ENCODE assay signal across 10 cellular contexts in the genomic region with DNA sequence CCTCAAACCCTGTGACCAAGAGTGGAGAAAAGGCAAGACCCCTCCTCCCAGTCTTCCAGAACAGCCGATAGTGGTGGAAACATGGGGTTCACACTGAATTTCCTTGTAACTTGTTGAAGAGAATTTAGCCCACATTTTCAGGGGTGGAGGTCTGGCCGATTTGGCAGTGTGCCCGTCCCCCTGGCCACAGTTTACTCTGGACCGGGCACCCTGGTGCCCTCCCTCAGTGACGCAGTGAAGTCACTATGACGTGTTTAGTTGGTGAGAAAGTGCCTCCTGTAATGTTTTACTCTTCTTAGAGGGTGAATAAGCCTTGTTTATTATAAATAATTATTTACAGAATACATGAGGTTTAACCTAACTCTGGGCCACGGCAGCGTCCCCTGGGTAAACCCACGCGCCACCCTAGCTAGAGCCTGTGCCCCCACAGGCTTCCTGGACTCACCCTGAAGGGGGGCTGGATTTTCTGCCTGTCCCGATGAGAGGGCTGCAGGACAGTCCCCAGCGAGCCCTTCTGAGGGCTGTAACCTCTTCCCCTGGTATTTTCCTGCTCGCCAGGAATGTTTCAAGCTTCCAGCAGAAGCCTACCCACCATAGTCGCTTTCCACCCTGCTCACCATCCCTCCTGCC.
A peak's percentile ranks its signal among the peaks of the same experiment; 100 is the strongest.
DNase-seq lines count a peak whose midpoint lies in the region; ATAC-seq and TF ChIP-seq lines count a peak whose summit lies in the region.
"Had no signal": no experiment of that assay in that cellular context is flagged by ENCODE, and none has a peak within 500 bp of the region (broad histone marks: within the 10 kb centered on the region; RNA-seq: fewer than 3 reads in every experiment).

No MANE protein-coding gene starts in this region.

- peak in 2 of 5 donors; percentile 31 to 62 for DNase-seq in CD4-positive, alpha-beta memory T cell
- no peak for DNase-seq in central memory CD8-positive, alpha-beta T cell (ENCODE audit: low spot score in 2 of 2)
- DNase-seq in neuronal stem cell (ENCODE audit: low spot score) = no peak
- no peak for DNase-seq in MM.1S
- no peak for DNase-seq in KBM-7
- DNase-seq in NCI-H2171 treated with DMSO at 0.1 percent for 48 hours (lab: John Stamatoyannopoulos, UW) = no peak
- DNase-seq: kidney glomerular epithelial cell, retina had no signal

- no peak overlapping the region for H2BK120ac ChIP-seq in neuronal stem cell (ENCODE audit: low read depth, low read length)

- H3K27me3 Mint-ChIP-seq in CD4-positive, alpha-beta memory T cell = no peaks in the 10 kb centered on the region
- H3K27me3 Mint-ChIP-seq in IgD-negative memory B cell = peaks cover 1% of the 10 kb centered on the region
- H3K27me3 Mint-ChIP-seq in central memory CD8-positive, alpha-beta T cell = no peaks in the 10 kb centered on the region

- H3K4me1 Mint-ChIP-seq in CD4-positive, alpha-beta memory T cell = peaks cover 34 to 92% (median 58%) of the 10 kb centered on the region in 4 donors
- peaks cover 50 to 56% (median 55%) of the 10 kb centered on the region in 3 donors for H3K4me1 Mint-ChIP-seq in IgD-negative memory B cell
- peaks cover 87% of the 10 kb centered on the region for H3K4me1 Mint-ChIP-seq in central memory CD8-positive, alpha-beta T cell

- WGBS in neuronal stem cell (ENCODE audit: extremely low coverage in 2 of 2, insufficient read length in 2 of 2, insufficient replicate concordance in 1 of 2), 2 donors = no CpG with 5 or more reads among the region's 14 CpGs

- H3K4me3 Mint-ChIP-seq in CD4-positive, alpha-beta memory T cell = peak overlapping the region; percentile 90 to 100 (median 96)
- H3K4me3 Mint-ChIP-seq in IgD-negative memory B cell = peak overlapping the region; percentile 88 to 98 (median 95)
- H3K4me3 Mint-ChIP-seq in central memory CD8-positive, alpha-beta T cell = peak overlapping the region; percentile 93

- H3K36me3 Mint-ChIP-seq in CD4-positive, alpha-beta memory T cell = peaks cover 21 to 55% of the 10 kb centered on the region in 2 donors
- H3K36me3 Mint-ChIP-seq in IgD-negative memory B cell = no peaks in the 10 kb centered on the region
- peaks cover 40% of the 10 kb centered on the region for H3K36me3 Mint-ChIP-seq in central memory CD8-positive, alpha-beta T cell (ENCODE audit: insufficient read depth)

- H3K4me1 ChIP-seq in CD4-positive, alpha-beta memory T cell (ENCODE audit: insufficient read depth, low read length) = peaks cover 78% of the 10 kb centered on the region
- peaks cover 29 to 40% of the 10 kb centered on the region in 2 donors for H3K4me1 ChIP-seq in neuronal stem cell (ENCODE audit: control insufficient read depth in 2 of 2, insufficient read depth in 1 of 2, low read depth in 1 of 2, low read length in 2 of 2)
- no peaks in the 10 kb centered on the region for H3K4me1 ChIP-seq in MM.1S (ENCODE audit: low read length)

- H3K27me3 ChIP-seq in CD4-positive, alpha-beta memory T cell (ENCODE audit: insufficient read depth, low read length) = no peaks in the 10 kb centered on the region
- H3K27me3 ChIP-seq in neuronal stem cell (ENCODE audit: control insufficient read depth in 3 of 3, insufficient read depth in 3 of 3, low read depth in 1 of 3, low read length in 3 of 3) (no peaks in the 10 kb centered on the region), MM.1S (replicated peaks; ENCODE audit: insufficient read depth, low read length) (no peaks in the 10 kb centered on the region)

- H3K27ac Mint-ChIP-seq in CD4-positive, alpha-beta memory T cell = peak overlapping the region; percentile 90 to 100 (median 98)
- H3K27ac Mint-ChIP-seq in IgD-negative memory B cell = peak overlapping the region; percentile 79 to 100 (median 97)
- peak overlapping the region; percentile 96 for H3K27ac Mint-ChIP-seq in central memory CD8-positive, alpha-beta T cell (ENCODE audit: low read depth)

- H2AFZ ChIP-seq in neuronal stem cell (ENCODE audit: low read length) = no peak overlapping the region
- H2AFZ ChIP-seq in MM.1S (ENCODE audit: low read length) = no peak overlapping the region

- H3K9me3 ChIP-seq in CD4-positive, alpha-beta memory T cell (ENCODE audit: control insufficient read depth in 1 of 2, low read length in 2 of 2) = no peaks in the 10 kb centered on the region
- H3K9me3 ChIP-seq in neuronal stem cell (replicated peaks in 1 of 2; ENCODE audit: control insufficient read depth in 2 of 2, insufficient read depth in 1 of 2, low read depth in 1 of 2, low read length in 2 of 2) = no peaks in the 10 kb centered on the region
- H3K9me3 ChIP-seq in MM.1S (replicated peaks; ENCODE audit: insufficient read depth, low read length) = no peaks in the 10 kb centered on the region

- no peak overlapping the region for H3K4ac ChIP-seq in neuronal stem cell (ENCODE audit: low read length)

- H3K23ac ChIP-seq in neuronal stem cell (ENCODE audit: low read depth, low read length, poor library complexity) = no peak overlapping the region

- peak overlapping the region; percentile 73 to 94 for H3K4me3 ChIP-seq in CD4-positive, alpha-beta memory T cell (ENCODE audit: low read length in 2 of 2)
- H3K4me3 ChIP-seq in neuronal stem cell (ENCODE audit: low read length in 2 of 2) (no peak overlapping the region), MM.1S (ENCODE audit: low read length) (no peak overlapping the region)

- H4K8ac ChIP-seq in neuronal stem cell (ENCODE audit: low read depth, low read length) = no peak overlapping the region

- H3K4me2 ChIP-seq in neuronal stem cell (ENCODE audit: insufficient read depth, low read length, poor library complexity, severe bottlenecking) (no peak overlapping the region), MM.1S (ENCODE audit: low read depth, low read length) (no peak overlapping the region)

- peaks cover 92% of the 10 kb centered on the region for H3K79me2 ChIP-seq in MM.1S (ENCODE audit: low read length)

- no peak overlapping the region for H2BK5ac ChIP-seq in neuronal stem cell (ENCODE audit: low read length)

- H3K14ac ChIP-seq in neuronal stem cell (ENCODE audit: low read length) = no peak overlapping the region

- intact Hi-C loops in CD4-positive, alpha-beta memory T cell (cut with micrococcal nuclease) = loop anchor here (1.0 to 5.0 kb wide), 4 partner anchors 8 to 55 kb away; no protein-coding TSS in a partner anchor

- no peaks in the 10 kb centered on the region for H4K20me1 ChIP-seq in MM.1S (ENCODE audit: insufficient read depth, low read length)

- peaks cover 6% of the 10 kb centered on the region for H3K36me3 ChIP-seq in CD4-positive, alpha-beta memory T cell (ENCODE audit: insufficient read depth, low read length)
- H3K36me3 ChIP-seq in neuronal stem cell (replicated peaks in 1 of 2; ENCODE audit: control insufficient read depth in 2 of 2, insufficient read depth in 2 of 2, low read length in 2 of 2) = peaks cover 8 to 34% of the 10 kb centered on the region in 2 donors
- H3K36me3 ChIP-seq in MM.1S (replicated peaks; ENCODE audit: insufficient read depth, low read length) = no peaks in the 10 kb centered on the region

- CTCF ChIA-PET in CD4-positive, alpha-beta memory T cell (lab: Charles Lee; ENCODE audit: partially characterized antibody) = interaction anchor here (0.8 to 2.4 kb wide), 8 partner anchors 9 to 126 kb away, joined by 3 to 22 read pairs (median 4); no protein-coding TSS in a partner anchor

- H2BK15ac ChIP-seq in neuronal stem cell (ENCODE audit: low read length) = peak overlapping the region; percentile 22

- no peak overlapping the region for H4K91ac ChIP-seq in neuronal stem cell (ENCODE audit: low read depth, low read length, poor library complexity)

- no peaks in the 10 kb centered on the region for H3F3A ChIP-seq in MM.1S (ENCODE audit: insufficient read depth, low read length)

- in situ Hi-C loops in KBM-7 (cut with MboI; ENCODE audit: low pct_unique_long_range_greater_than_20kb, low sequenced_read_pairs) = no loop called here

- H3K9me3 Mint-ChIP-seq in CD4-positive, alpha-beta memory T cell = peaks cover 0 to 3% (median 0%) of the 10 kb centered on the region in 8 donors
- no peaks in the 10 kb centered on the region for H3K9me3 Mint-ChIP-seq in IgD-negative memory B cell
- H3K9me3 Mint-ChIP-seq in central memory CD8-positive, alpha-beta T cell = no peaks in the 10 kb centered on the region

- peaks cover 22% of the 10 kb centered on the region for H3K79me1 ChIP-seq in neuronal stem cell (ENCODE audit: low read depth, low read length)

- H3K9ac ChIP-seq in neuronal stem cell (ENCODE audit: low read depth, low read length, poor library complexity) (no peak overlapping the region), MM.1S (ENCODE audit: low read length) (no peak overlapping the region)

- no peak overlapping the region for H2AK5ac ChIP-seq in neuronal stem cell (ENCODE audit: low read depth, low read length)

- POLR2A ChIA-PET in CD4-positive, alpha-beta memory T cell (lab: Charles Lee; ENCODE audit: partially characterized antibody) = interaction anchor here (1.3 to 71.9 kb wide), 8 partner anchors 8 to 672 kb away, joined by 3 to 6031 read pairs (median 44); no protein-coding TSS in a partner anchor

- H3K27ac ChIP-seq in CD4-positive, alpha-beta memory T cell (ENCODE audit: low read depth, low read length) = peak overlapping the region; percentile 73
- H3K27ac ChIP-seq in neuronal stem cell (replicated peaks; ENCODE audit: low read length) = no peak overlapping the region
- no peak overlapping the region for H3K27ac ChIP-seq in MM.1S (ENCODE audit: low read length)

- no peak overlapping the region for H2BK12ac ChIP-seq in neuronal stem cell (ENCODE audit: low read length)

- no peaks in the 10 kb centered on the region for H3K9me2 ChIP-seq in MM.1S (replicated peaks; ENCODE audit: insufficient read depth, low read length)

- no peak overlapping the region for H3K18ac ChIP-seq in neuronal stem cell (ENCODE audit: low read length)

- TF ChIP-seq CTCF in MM.1S (IDR thresholded peaks at IDR 0.05; ENCODE audit: low read length) = no peak

- peak; percentile 5 for ATAC-seq in central memory CD8-positive, alpha-beta T cell (replicated peaks; ENCODE audit: extremely low read depth, poor library complexity, severe bottlenecking)
- ATAC-seq in HG03439 (IDR thresholded peaks at IDR 0.05; ENCODE audit: unreplicated experiment) = no peak

Comparison
In these comparisons a context has a peak if more than half of its experiments do, and no peak if none do; other contexts are left out.
1. H3K4me3 ChIP-seq: peak in CD4-positive, alpha-beta memory T cell (2 of 2); none in neuronal stem cell (0 of 2) and MM.1S (single experiment).
2. Peak in every context shown above with its lines, with median percentiles within 50 percentile points of each other: H3K27ac Mint-ChIP-seq and H3K4me3 Mint-ChIP-seq.